27 cellular contexts compared by ENCODE assay signal in genomic region chr5:126438871-126439270, GRCh38. TPM values are rescaled to one million over a fixed set of nuclear protein-coding genes. Genes with fewer than 3 reads are reported as not detected.
DNase-seq lines count a peak whose midpoint lies in the region; ATAC-seq and TF ChIP-seq lines count a peak whose summit lies in the region.
"Had no signal": no experiment of that assay in that cellular context is flagged by ENCODE, and none has a peak within 500 bp of the region (broad histone marks: within the 10 kb centered on the region; RNA-seq: fewer than 3 reads in every experiment).

No MANE protein-coding gene starts in this region.

- no peak for ATAC-seq in HCT116
- ATAC-seq: left lung, psoas muscle had no signal

- H3K27me3 ChIP-seq in HCT116 (ENCODE audit: insufficient read depth, low read length): no peaks in the 10 kb centered on the region
- H3K27me3 ChIP-seq in neural progenitor cell: no peaks in the 10 kb centered on the region
- H3K27me3 ChIP-seq: left lung had no signal

- peaks cover 3% of the 10 kb centered on the region for H3K36me3 Mint-ChIP-seq in neural progenitor cell

- H3K27ac ChIP-seq in HCT116 (ENCODE audit: low read depth, low read length) (no peak overlapping the region), neural progenitor cell (no peak overlapping the region)
- H3K27ac ChIP-seq: KMS-11, left lung, psoas muscle had no signal

- H3K9me3 ChIP-seq in HCT116 (ENCODE audit: control insufficient read depth in 1 of 2, insufficient read depth in 1 of 2, low read depth in 1 of 2, low read length in 2 of 2) (no peaks in the 10 kb centered on the region), neural progenitor cell (ENCODE audit: low read depth) (no peaks in the 10 kb centered on the region)
- H3K9me3 ChIP-seq: left lung had no signal

- no peak overlapping the region for H3K4me2 ChIP-seq in HCT116 (ENCODE audit: low read length)
- no peak overlapping the region for H3K4me2 ChIP-seq in neural progenitor cell
- H3K4me2 ChIP-seq: KMS-11, SK-N-SH had no signal

- H3K4me3 Mint-ChIP-seq in neural progenitor cell: no peak overlapping the region
- H3K4me3 Mint-ChIP-seq: mesothelial cell of epicardium had no signal

- DNase-seq in EH (ENCODE audit: low read depth) (peak; percentile 40), HCT116 (ENCODE audit: low read depth, low spot score) (no peak), amniotic epithelial cell (ENCODE audit: low read depth) (peak; percentile 61), myocyte (ENCODE audit: low read depth) (peak; percentile 66), occipital lobe (lab: John Stamatoyannopoulos, UW) (no peak), epidermal melanocyte (ENCODE audit: insufficient read length, low spot score) (no peak), neural progenitor cell (ENCODE audit: low spot score) (no peak), UCSD-AML1 (lab: John Stamatoyannopoulos, UW; ENCODE audit: unreplicated experiment) (no peak)
- DNase-seq: activated CD4-positive, CD25-positive, alpha-beta regulatory T cell treated with anti-CD3 and anti-CD28 coated beads, Interleukin-2, amount 50 U/mL, for 72 hours; activated gamma-delta T cell treated with Interleukin-2 at 50 U/mL for 16 hours; AML-193; anterior cingulate cortex; DMS53; effector memory CD4-positive, alpha-beta T cell; left lung; NCI-H1092 treated with DMSO at 0.1 percent for 48 hours; NCI-H2107; NCI-H510A treated with DMSO at 0.1 percent for 48 hours; psoas muscle; RPMI8226; SK-N-SH; stimulated activated CD4-positive, alpha-beta T cell treated with anti-CD3 and anti-CD28 coated beads, Interleukin-2, amount 100 ng/mL, for 48 hours; T1000 had no signal

- no peak overlapping the region for H3K4me3 ChIP-seq in HCT116 (replicated peaks in 1 of 2; ENCODE audit: low read depth in 1 of 2, low read length in 2 of 2)
- no peak overlapping the region for H3K4me3 ChIP-seq in neural progenitor cell
- H3K4me3 ChIP-seq: left lung, psoas muscle, skin epidermis had no signal

- POLR2A ChIA-PET in HCT116 (lab: Charles Lee): no interaction called here

- H3K9me3 Mint-ChIP-seq in neural progenitor cell: peaks cover 5% of the 10 kb centered on the region

- no peaks in the 10 kb centered on the region for H3F3A ChIP-seq in neural progenitor cell (ENCODE audit: low read depth)

- peaks cover 4% of the 10 kb centered on the region; the same call in 1 of the 2 replicates for H3K79me2 ChIP-seq in HCT116 (ENCODE audit: insufficient read depth, low read length)
- H3K79me2 ChIP-seq in neural progenitor cell (ENCODE audit: low read depth): no peaks in the 10 kb centered on the region

- no peak overlapping the region for H3K9ac ChIP-seq in HCT116 (ENCODE audit: low read length)
- no peak overlapping the region for H3K9ac ChIP-seq in neural progenitor cell
- H3K9ac ChIP-seq: KMS-11, SK-N-SH had no signal

- TF ChIP-seq POLR2A in HCT116 (IDR thresholded peaks at IDR 0.05; ENCODE audit: borderline replicate concordance, extremely low read depth, insufficient read depth, insufficient read length): no peak

- no peaks in the 10 kb centered on the region for H3K9me2 ChIP-seq in HCT116 (ENCODE audit: insufficient read depth)
- H3K9me2 ChIP-seq: SK-N-SH had no signal

- no peaks in the 10 kb centered on the region for H3K36me3 ChIP-seq in HCT116 (ENCODE audit: control insufficient read depth in 1 of 2, insufficient read depth in 2 of 2, low read length in 2 of 2)
- no peaks in the 10 kb centered on the region for H3K36me3 ChIP-seq in neural progenitor cell

- no TSS peak for BruUV-seq in HCT116 (replicated peaks; lab: Mats Ljungman, UMichigan)

- intact Hi-C loops in HCT116 (cut with micrococcal nuclease): no loop called here

- H2AFZ ChIP-seq in HCT116 (ENCODE audit: low read depth, low read length, poor library complexity, severe bottlenecking) (no peak overlapping the region), neural progenitor cell (replicated peaks) (no peak overlapping the region)

- no peak overlapping the region for H3K27ac Mint-ChIP-seq in neural progenitor cell
- H3K27ac Mint-ChIP-seq: mesothelial cell of epicardium had no signal

- H4K20me1 ChIP-seq in HCT116 (ENCODE audit: insufficient read depth) (no peaks in the 10 kb centered on the region), neural progenitor cell (ENCODE audit: low read depth) (no peaks in the 10 kb centered on the region)

- RAD21 ChIA-PET in HCT116 (lab: Charles Lee; ENCODE audit: low non-redundant PET in 1 of 2, low total read pairs in 2 of 2, uncharacterized antibody in 2 of 2, unreplicated experiment in 2 of 2): no interaction called here

- no peak for TF ChIP-seq CTCF in HCT116 (IDR thresholded peaks at IDR 0.05 in 2 of 3, conservative IDR thresholded peaks at IDR 0.05 in 1 of 3; ENCODE audit: borderline replicate concordance in 1 of 3, insufficient read depth in 1 of 3, low read depth in 2 of 3, low read length in 2 of 3)
- TF ChIP-seq CTCF in neural progenitor cell (IDR thresholded peaks at IDR 0.05): no peak

- CTCF ChIA-PET in HCT116 (lab: Charles Lee): no interaction called here

- peaks cover 3% of the 10 kb centered on the region for H3K27me3 Mint-ChIP-seq in neural progenitor cell (ENCODE audit: insufficient read depth, low read depth)

- peaks cover 8% of the 10 kb centered on the region for H3K4me1 Mint-ChIP-seq in neural progenitor cell
- H3K4me1 Mint-ChIP-seq: mesothelial cell of epicardium had no signal

- TF ChIP-seq RAD21 in HCT116 (IDR thresholded peaks at IDR 0.05; ENCODE audit: low read depth): no peak

- H3K4me1 ChIP-seq in HCT116 (ENCODE audit: control insufficient read depth in 1 of 2, insufficient read depth in 2 of 2, low read length in 2 of 2) (peaks cover 4 to 32% of the 10 kb centered on the region in 2 experiments), neural progenitor cell (no peaks in the 10 kb centered on the region)
- H3K4me1 ChIP-seq: left lung, psoas muscle had no signal

TF ChIP-seq in HCT116, 20 proteins besides CTCF, POLR2A, EP300 and RAD21:
- 0 out of 2 replicates have a peak, but pooled peaks have one; percentile 11 for TF ChIP-seq CEBPB (IDR thresholded peaks at IDR 0.05; ENCODE audit: low read depth)
- no peak for TF ChIP-seq JUND (IDR thresholded peaks at IDR 0.05)
- no peak for TF ChIP-seq ATF3 (IDR thresholded peaks at IDR 0.05)

RNA-seq across cellular contexts. Expression of gene GRAMD2B, which starts 15.7 kb away (rescaled TPM):
- total RNA-seq in HCT116 (2021; ENCODE audit: unreplicated experiment) (7.2 TPM), myocyte (94.9 and 148 TPM in 2 replicates), occipital lobe (11.2 TPM), neural progenitor cell (ENCODE audit: low replicate concordance) (8.6 and 11.0 TPM in 2 replicates)
- 3.2 and 3.3 TPM in 2 replicates for polyA plus RNA-seq in HCT116 (2012)
- 152 TPM for polyA plus RNA-seq in myocyte (2012)
- polyA plus RNA-seq: neural cell had no signal

Comparison
In these comparisons a context has a peak if more than half of its experiments do, and no peak if none do; other contexts are left out.
1. DNase-seq: peak in EH (single experiment), amniotic epithelial cell (single experiment) and myocyte (single experiment); none in HCT116 (single experiment), occipital lobe (single experiment), epidermal melanocyte (single experiment), neural progenitor cell (single experiment) and UCSD-AML1 (single experiment).